In the genomic region with DNA sequence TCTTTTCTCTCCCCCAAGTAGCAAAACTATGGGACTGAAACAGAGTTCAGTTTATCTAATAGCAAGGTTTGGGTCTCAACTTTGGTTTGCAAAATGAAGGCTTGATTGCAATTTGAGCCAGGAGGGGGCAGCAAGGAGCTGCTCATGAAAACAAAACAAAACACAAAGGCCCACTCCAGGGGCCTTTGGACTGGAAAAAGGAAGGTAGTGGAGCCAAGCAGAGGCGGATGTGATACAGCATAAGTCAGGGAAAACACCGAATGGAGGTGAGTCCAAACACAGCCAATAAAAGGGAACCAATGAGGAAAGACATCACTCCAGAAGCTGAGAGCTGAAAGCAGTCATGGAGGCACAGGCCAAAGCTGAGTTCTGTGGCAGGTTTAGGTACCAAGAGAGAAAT, we compare ENCODE assay signal across 8 cellular contexts.
DNase-seq lines count a peak whose midpoint lies in the region; ATAC-seq and TF ChIP-seq lines count a peak whose summit lies in the region.

No MANE protein-coding gene starts in this region.

- H3K4me3 Mint-ChIP-seq in activated T-cell treated with anti-CD3 and anti-CD28 coated beads, Interleukin-2, amount 50 U/mL, for 72 hours = no peak overlapping the region

- H3K27me3 ChIP-seq in left ventricle myocardium inferior (ENCODE audit: low read depth) (no peaks in the 10 kb centered on the region), spleen (replicated peaks in 1 of 7) (no peaks in the 10 kb centered on the region)

- ATAC-seq in activated T-cell treated with anti-CD3 and anti-CD28 coated beads, Interleukin-2, amount 50 U/mL, for 72 hours (replicated peaks in 1 of 2) = no peak

- H3K27ac ChIP-seq in left ventricle myocardium inferior (replicated peaks) (no peak overlapping the region), spleen (no peak overlapping the region)

- TF ChIP-seq POLR2A in spleen (IDR thresholded peaks at IDR 0.05) = no peak

- H3K9me3 ChIP-seq in left ventricle myocardium inferior (replicated peaks) (no peaks in the 10 kb centered on the region), spleen (no peaks in the 10 kb centered on the region)

- no peak overlapping the region for H3K4me3 ChIP-seq in left ventricle myocardium inferior
- H3K4me3 ChIP-seq in spleen = no peak overlapping the region

- peak overlapping the region; percentile 1 for H3K27ac Mint-ChIP-seq in activated T-cell treated with anti-CD3 and anti-CD28 coated beads, Interleukin-2, amount 50 U/mL, for 72 hours

- peak; percentile 67 for TF ChIP-seq CTCF in left ventricle myocardium inferior (IDR thresholded peaks at IDR 0.05; ENCODE audit: borderline replicate concordance)
- peak in 8 of 11 experiments; percentile 18 to 70 (median 50) for TF ChIP-seq CTCF in spleen (IDR thresholded peaks at IDR 0.05 in 8 of 11, conservative IDR thresholded peaks at IDR 0.05 in 3 of 11)

- no peaks in the 10 kb centered on the region for H3K36me3 ChIP-seq in left ventricle myocardium inferior
- H3K36me3 ChIP-seq in spleen = no peaks in the 10 kb centered on the region

- peak; percentile 22 for DNase-seq in NCI-H2171 treated with DMSO at 0.1 percent for 48 hours (lab: John Stamatoyannopoulos, UW)
- no peak for DNase-seq in NCI-H2171 (lab: John Stamatoyannopoulos, UW)
- DNase-seq in HCEC 1CT = peak; percentile 57
- peak; percentile 74 for DNase-seq in NCI-H748 (lab: John Stamatoyannopoulos, UW; ENCODE audit: unreplicated experiment)
- DNase-seq in activated T-cell treated with anti-CD3 and anti-CD28 coated beads, Interleukin-2, amount 50 U/mL, for 72 hours = peak; percentile 25 to 47
- DNase-seq in left ventricle myocardium inferior = no peak
- DNase-seq in spleen = no peak
- DNase-seq in T1000 (lab: John Stamatoyannopoulos, UW) = no peak

- H3K4me1 Mint-ChIP-seq in activated T-cell treated with anti-CD3 and anti-CD28 coated beads, Interleukin-2, amount 50 U/mL, for 72 hours (ENCODE audit: low read depth) = no peaks in the 10 kb centered on the region

- H3K36me3 Mint-ChIP-seq in activated T-cell treated with anti-CD3 and anti-CD28 coated beads, Interleukin-2, amount 50 U/mL, for 72 hours (ENCODE audit: insufficient read depth in 2 of 2) = no peaks in the 10 kb centered on the region

- H3K4me1 ChIP-seq in left ventricle myocardium inferior (no peaks in the 10 kb centered on the region), spleen (no peaks in the 10 kb centered on the region)

- no peaks in the 10 kb centered on the region for H3K9me3 Mint-ChIP-seq in activated T-cell treated with anti-CD3 and anti-CD28 coated beads, Interleukin-2, amount 50 U/mL, for 72 hours

- H3K27me3 Mint-ChIP-seq in activated T-cell treated with anti-CD3 and anti-CD28 coated beads, Interleukin-2, amount 50 U/mL, for 72 hours (ENCODE audit: low read depth) = peaks cover 8% of the 10 kb centered on the region

- intact Hi-C loops in left ventricle myocardium inferior (cut with micrococcal nuclease) = no loop called here
- intact Hi-C loops in spleen (cut with DNase I; ENCODE audit: low total_unique reads) = no loop called here

- 32 to 49% (median 38%) methylated on average over 2 of the region's 2 CpGs for WGBS in spleen, 5 donors

Comparison
In these comparisons a context has a peak if more than half of its experiments do, and no peak if none do; other contexts are left out.
1. DNase-seq: peak in NCI-H2171 treated with DMSO at 0.1 percent for 48 hours (single experiment), HCEC 1CT (single experiment), NCI-H748 (single experiment) and activated T-cell treated with anti-CD3 and anti-CD28 coated beads, Interleukin-2, amount 50 U/mL, for 72 hours (2 of 2); none in NCI-H2171 (single experiment), left ventricle myocardium inferior (single experiment), spleen (single experiment) and T1000 (single experiment).